In genomic region chr3:193803288-193803687, GRCh38 we compare ENCODE assay signal across 25 cellular contexts.
A peak's percentile ranks its signal among the peaks of the same experiment; 100 is the strongest.
DNase-seq lines count a peak whose midpoint lies in the region; ATAC-seq and TF ChIP-seq lines count a peak whose summit lies in the region.
"Had no signal": no experiment of that assay in that cellular context is flagged by ENCODE, and none has a peak within 500 bp of the region (broad histone marks: within the 10 kb centered on the region; RNA-seq: fewer than 3 reads in every experiment).

No MANE protein-coding gene starts in this region.

- H3K4me1 Mint-ChIP-seq in Calu3 (ENCODE audit: low read depth, unreplicated experiment) (peaks cover 28% of the 10 kb centered on the region), natural killer cell (no peaks in the 10 kb centered on the region)
- H3K4me1 Mint-ChIP-seq: central memory CD8-positive, alpha-beta T cell had no signal

- CTCF ChIA-PET in Calu3 (lab: Charles Lee), result interaction anchor here (0.6 to 0.7 kb wide), 2 partner anchors 15 to 199 kb away, joined by 5 to 6 read pairs; no protein-coding TSS in a partner anchor

- TF ChIP-seq CTCF in Calu3 (IDR thresholded peaks at IDR 0.05; ENCODE audit: unreplicated experiment), result no peak
- no peak for TF ChIP-seq CTCF in esophagus squamous epithelium (IDR thresholded peaks at IDR 0.05)
- no peak for TF ChIP-seq CTCF in natural killer cell (IDR thresholded peaks at IDR 0.05)

- ATAC-seq in GM18870 (IDR thresholded peaks at IDR 0.05; ENCODE audit: unreplicated experiment) (no peak), natural killer cell (no peak)

- H3K27ac Mint-ChIP-seq in Calu3 (ENCODE audit: unreplicated experiment) (peak overlapping the region; percentile 62), natural killer cell (no peak overlapping the region)
- H3K27ac Mint-ChIP-seq: activated CD4-positive, alpha-beta memory T cell treated with anti-CD3 and anti-CD28 coated beads for 36 hours; activated naive CD8-positive, alpha-beta T cell; CD4-positive, alpha-beta T cell had no signal

- intact Hi-C loops in Calu3 (cut with micrococcal nuclease; ENCODE audit: unreplicated experiment), result no loop called here
- intact Hi-C loops in esophagus squamous epithelium (cut with DNase I), result no loop called here
- intact Hi-C loops in natural killer cell (cut with micrococcal nuclease), result no loop called here

- H3K9me3 Mint-ChIP-seq in Calu3 (ENCODE audit: low read depth, unreplicated experiment) (peaks cover 3% of the 10 kb centered on the region), natural killer cell (no peaks in the 10 kb centered on the region)
- H3K9me3 Mint-ChIP-seq: activated CD4-positive, alpha-beta memory T cell treated with anti-CD3 and anti-CD28 coated beads for 36 hours; CD4-positive, alpha-beta T cell; central memory CD8-positive, alpha-beta T cell had no signal

- DNase-seq in DMS153 (lab: John Stamatoyannopoulos, UW), result peak; percentile 45
- no peak for DNase-seq in DMS153 treated with DMSO at 0.1 percent for 48 hours (lab: John Stamatoyannopoulos, UW; ENCODE audit: unreplicated experiment)
- no peak for DNase-seq in Calu3
- DNase-seq in OCI-M1 (lab: John Stamatoyannopoulos, UW), result peak; percentile 20
- no peak for DNase-seq in esophagus squamous epithelium (lab: John Stamatoyannopoulos, UW)
- no peak for DNase-seq in MG63
- no peak for DNase-seq in natural killer cell
- DNase-seq: activated CD4-positive, alpha-beta memory T cell treated with anti-CD3 and anti-CD28 coated beads for 36 hours; activated CD4-positive, CD25-positive, alpha-beta regulatory T cell; activated CD8-positive, alpha-beta memory T cell treated with anti-CD3 and anti-CD28 coated beads, Interleukin-2, amount 50 U/mL, for 48 hours; CD4-positive, alpha-beta T cell; GDM1; GOT3; KG1; mammary epithelial cell; NCI-H2029; NCI-H524; stimulated activated CD4-positive, alpha-beta T cell treated with anti-CD3 and anti-CD28 coated beads, Interleukin-1b, Interleukin-23, amount 100 ng/mL, for 48 hours; substantia nigra had no signal

- H3K36me3 ChIP-seq in esophagus squamous epithelium (no peaks in the 10 kb centered on the region), MG63 (no peaks in the 10 kb centered on the region)
- H3K36me3 ChIP-seq: ascending aorta, neutrophil had no signal

- 53 to 57% methylated on average over 4 of the region's 4 CpGs for WGBS in esophagus squamous epithelium, 2 donors

- H3K4me1 ChIP-seq in esophagus squamous epithelium, result peaks cover 0 to 53% (median 0%) of the 10 kb centered on the region in 3 donors
- H3K4me1 ChIP-seq: ascending aorta had no signal

- no peaks in the 10 kb centered on the region for H3K36me3 Mint-ChIP-seq in Calu3 (ENCODE audit: insufficient read depth, unreplicated experiment)
- no peaks in the 10 kb centered on the region for H3K36me3 Mint-ChIP-seq in natural killer cell
- H3K36me3 Mint-ChIP-seq: activated CD4-positive, alpha-beta memory T cell treated with anti-CD3 and anti-CD28 coated beads for 36 hours; activated naive CD8-positive, alpha-beta T cell had no signal

- H3K27me3 ChIP-seq in esophagus squamous epithelium, result no peaks in the 10 kb centered on the region
- H3K27me3 ChIP-seq in MG63, result no peaks in the 10 kb centered on the region
- H3K27me3 ChIP-seq: ascending aorta, neutrophil had no signal

- no peaks in the 10 kb centered on the region for H3K9me3 ChIP-seq in esophagus squamous epithelium
- H3K9me3 ChIP-seq in MG63, result no peaks in the 10 kb centered on the region
- H3K9me3 ChIP-seq: ascending aorta, neutrophil had no signal

- H3K27ac ChIP-seq in esophagus squamous epithelium, result peak overlapping the region in 3 of 4 donors; percentile 27 to 59 (median 33)
- H3K27ac ChIP-seq: 22Rv1, ascending aorta, neutrophil had no signal

- no peak overlapping the region for H3K4me3 Mint-ChIP-seq in Calu3 (ENCODE audit: low read depth, unreplicated experiment)
- H3K4me3 Mint-ChIP-seq in natural killer cell, result no peak overlapping the region
- H3K4me3 Mint-ChIP-seq: activated CD4-positive, alpha-beta memory T cell treated with anti-CD3 and anti-CD28 coated beads for 36 hours; activated naive CD8-positive, alpha-beta T cell; CD4-positive, alpha-beta T cell; central memory CD8-positive, alpha-beta T cell had no signal

- TF ChIP-seq POLR2A in esophagus squamous epithelium (IDR thresholded peaks at IDR 0.05), result no peak

- peaks cover 8% of the 10 kb centered on the region for H3K27me3 Mint-ChIP-seq in Calu3 (ENCODE audit: unreplicated experiment)
- H3K27me3 Mint-ChIP-seq in natural killer cell (ENCODE audit: low read depth in 2 of 2), result peaks cover 6 to 11% of the 10 kb centered on the region in 2 donors
- H3K27me3 Mint-ChIP-seq: activated naive CD8-positive, alpha-beta T cell; CD4-positive, alpha-beta T cell; central memory CD8-positive, alpha-beta T cell had no signal

- H3K4me3 ChIP-seq in esophagus squamous epithelium, result no peak overlapping the region
- no peak overlapping the region for H3K4me3 ChIP-seq in MG63
- H3K4me3 ChIP-seq: ascending aorta had no signal

- no TSS peak for BruUV-seq in Calu3 (replicated peaks; lab: Mats Ljungman, UMichigan)

Comparison
In these comparisons a context has a peak if more than half of its experiments do, and no peak if none do; other contexts are left out.
1. DNase-seq: peak in DMS153 (single experiment) and OCI-M1 (single experiment); none in DMS153 treated with DMSO at 0.1 percent for 48 hours (single experiment), Calu3 (single experiment), esophagus squamous epithelium (single experiment), MG63 (single experiment) and natural killer cell (single experiment).